1 cellular context compared by ENCODE assay signal in genomic region chr3:160981217-160981938, GRCh38.
TF ChIP-seq lines count a peak whose summit lies in the region.

No MANE protein-coding gene starts in this region.

TF ChIP-seq in HepG2, 621 proteins besides CTCF, POLR2A, EP300 and RAD21 (continued from another document):
- TF ChIP-seq ZNF275 (CRISPR knock-in tag; IDR thresholded peaks at IDR 0.05; ENCODE audit: borderline replicate concordance) (no peak), ZNF414 (CRISPR knock-in tag; IDR thresholded peaks at IDR 0.05) (no peak)
